28 cellular contexts compared by ENCODE assay signal in the genomic region with DNA sequence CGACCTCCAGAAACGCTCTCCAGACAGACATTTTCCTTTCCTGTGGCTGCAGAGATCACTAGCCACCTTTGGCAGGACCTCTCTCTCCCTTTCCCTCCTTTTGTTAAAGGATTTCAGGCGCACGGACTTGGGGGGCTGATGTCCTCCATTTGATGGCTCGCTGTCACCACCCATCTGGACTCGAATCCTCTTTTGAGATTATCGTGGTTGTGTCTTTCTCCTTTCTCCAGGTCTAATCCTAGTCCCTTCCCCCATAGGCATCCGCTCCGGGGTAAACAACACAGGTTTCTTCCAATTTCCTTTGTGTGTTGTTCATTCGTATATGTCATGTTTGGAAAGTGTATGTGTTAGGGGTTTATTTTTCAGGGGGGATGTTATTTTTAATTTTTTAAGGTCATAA. TPM values are rescaled to one million over a fixed set of nuclear protein-coding genes. Genes with fewer than 3 reads are reported as not detected.
"Had no signal": no experiment of that assay in that cellular context is flagged by ENCODE, and none has a peak within 500 bp of the region (broad histone marks: within the 10 kb centered on the region; RNA-seq: fewer than 3 reads in every experiment).

No MANE protein-coding gene starts in this region.

- H3K9me3 ChIP-seq: left lung, lower lobe of right lung, ovary, prostate gland, stomach, testis, thyroid gland, transverse colon, upper lobe of left lung, vagina had no signal

- H3K4me1 Mint-ChIP-seq: immature natural killer cell, nephron had no signal

- H3K36me3 ChIP-seq: left lung, lower lobe of right lung, ovary, prostate gland, stomach, thyroid gland, transverse colon, upper lobe of left lung, vagina had no signal

- H3K27me3 ChIP-seq: left lung, ovary, stomach, testis, thyroid gland, transverse colon, upper lobe of left lung, vagina had no signal

- H3K27ac ChIP-seq: left lung, lower lobe of right lung, ovary, prostate gland, skin epidermis, stomach, testis, thyroid gland, transverse colon, upper lobe of left lung, vagina had no signal

- H3K36me3 Mint-ChIP-seq: immature natural killer cell; naive thymus-derived CD8-positive, alpha-beta T cell; stimulated activated naive B cell treated with anti-CD40 and anti-IgM and Interleukin-4, amounts not matched to agents 10 μg/mL and 1 μg/mL and 100 μg/mL, for 72 hours had no signal

- H3K4me1 ChIP-seq: lower lobe of right lung, prostate gland, stomach, thyroid gland, transverse colon, vagina had no signal

- H3K9me3 Mint-ChIP-seq: immature natural killer cell; naive thymus-derived CD8-positive, alpha-beta T cell; stimulated activated naive B cell treated with anti-CD40 and anti-IgM and Interleukin-4, amounts not matched to agents 10 μg/mL and 1 μg/mL and 100 μg/mL, for 72 hours had no signal

- H3K4me3 ChIP-seq: left lung, lower lobe of right lung, ovary, prostate gland, skin epidermis, stomach, testis, thyroid gland, transverse colon, upper lobe of left lung, vagina had no signal

- H3K4me3 Mint-ChIP-seq: immature natural killer cell; naive thymus-derived CD8-positive, alpha-beta T cell; nephron; stimulated activated naive B cell treated with anti-CD40 and anti-IgM and Interleukin-4, amounts not matched to agents 10 μg/mL and 1 μg/mL and 100 μg/mL, for 72 hours had no signal

- DNase-seq: hypothalamus; immature natural killer cell; kidney; left colon; left lung; lower lobe of right lung; mammary epithelial cell; mesenchymal stem cell; naive thymus-derived CD8-positive, alpha-beta T cell; ovary; retina; right cardiac atrium; stimulated activated CD4-positive, alpha-beta T cell treated with anti-CD3 and anti-CD28 coated beads, Interleukin-12 subunit alpha, Interleukin-12 subunit beta, amount 100 ng/mL, for 4 hours; stimulated activated CD4-positive, alpha-beta T cell treated with anti-CD3 and anti-CD28 coated beads, Interleukin-15, amount 100 ng/mL, for 24 hours; stimulated activated CD4-positive, alpha-beta T cell treated with anti-CD3 and anti-CD28 coated beads, Interleukin-2, amount 100 ng/mL, for 24 hours; stimulated activated CD4-positive, alpha-beta T cell treated with anti-CD3 and anti-CD28 coated beads, Interleukin-4, amount 100 ng/mL, for 1 hour; stimulated activated naive B cell treated with anti-CD40 and anti-IgM and Interleukin-4, amounts not matched to agents 10 μg/mL and 1 μg/mL and 100 μg/mL, for 72 hours; stimulated activated naive CD8-positive, alpha-beta T cell treated with anti-CD3 and anti-CD28 coated beads, Interleukin-15, Interleukin-2, amounts not matched to agents 100 U/mL and 50 U/mL, for 24 hours; stomach; testis; thyroid gland; transverse colon; upper lobe of left lung had no signal

- H3K27ac Mint-ChIP-seq: immature natural killer cell; nephron; stimulated activated naive B cell treated with anti-CD40 and anti-IgM and Interleukin-4, amounts not matched to agents 10 μg/mL and 1 μg/mL and 100 μg/mL, for 72 hours had no signal

- ATAC-seq: left colon; left lung; lower lobe of right lung; naive thymus-derived CD8-positive, alpha-beta T cell; right cardiac atrium; sciatic nerve; stimulated activated naive B cell treated with anti-CD40 and anti-IgM and Interleukin-4, amounts not matched to agents 10 μg/mL and 1 μg/mL and 100 μg/mL, for 72 hours; stimulated activated naive CD8-positive, alpha-beta T cell treated with anti-CD3 and anti-CD28 coated beads, Interleukin-15, Interleukin-2, amounts not matched to agents 100 U/mL and 50 U/mL, for 24 hours had no signal

RNA-seq across cellular contexts. Expression of gene SLC24A4, which starts 56.7 kb away (rescaled TPM):
- total RNA-seq: naive thymus-derived CD8-positive, alpha-beta T cell had no signal
